17 cellular contexts compared by ENCODE assay signal in the genomic region with DNA sequence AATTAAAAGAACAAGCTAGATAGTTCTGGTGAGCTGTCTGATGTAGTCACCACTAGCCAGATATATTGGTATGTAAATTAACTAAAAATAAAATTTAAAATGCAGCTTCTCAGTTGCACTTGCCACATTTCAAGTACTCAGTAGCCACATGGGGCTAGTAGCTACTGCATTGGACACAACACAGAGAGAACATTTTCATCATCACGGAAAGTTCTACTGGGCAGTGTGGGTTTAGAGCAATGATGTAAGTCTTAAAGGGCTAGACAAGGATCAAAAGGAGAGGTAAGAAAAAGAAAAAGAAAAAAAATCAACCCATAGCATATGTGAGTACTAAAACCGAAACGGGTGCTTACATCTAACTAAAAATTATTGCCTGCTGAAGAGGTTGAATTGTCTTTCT. TPM values are rescaled to one million over a fixed set of nuclear protein-coding genes. Genes with fewer than 3 reads are reported as not detected.
DNase-seq lines count a peak whose midpoint lies in the region; ATAC-seq, FAIRE-seq and TF ChIP-seq lines count a peak whose summit lies in the region.
"Had no signal": no experiment of that assay in that cellular context is flagged by ENCODE, and none has a peak within 500 bp of the region (broad histone marks: within the 10 kb centered on the region; RNA-seq: fewer than 3 reads in every experiment).

No MANE protein-coding gene starts in this region.

- ATAC-seq in lower lobe of right lung, result no peak
- ATAC-seq: T-cell had no signal

- DNase-seq in BE2C (no peak), ascending aorta (ENCODE audit: low spot score in 2 of 2) (no peak), lower lobe of right lung (no peak), D721Med (ENCODE audit: insufficient read length, low spot score) (no peak), foreskin fibroblast (no peak), SK-N-DZ (ENCODE audit: low spot score) (no peak), NCI-H2227 (lab: John Stamatoyannopoulos, UW; ENCODE audit: unreplicated experiment) (no peak)
- DNase-seq: activated CD4-positive, alpha-beta T cell treated with anti-CD3 and anti-CD28 coated beads, Interleukin-2, amount 50 U/mL, for 1 hour; activated naive CD4-positive, alpha-beta T cell; HCEC 1CT; IMR-90; NCI-H1930; NCI-H446 treated with DMSO at 0.1 percent for 48 hours; T-cell had no signal

- H3K4me1 ChIP-seq in BE2C (peaks cover 7% of the 10 kb centered on the region; the same call in 1 of the 2 replicates), ascending aorta (peaks cover 15 to 49% of the 10 kb centered on the region in 2 donors), lower lobe of right lung (peaks cover 61% of the 10 kb centered on the region), stomach smooth muscle (ENCODE audit: control insufficient read depth, insufficient read depth, low read length) (peaks cover 62% of the 10 kb centered on the region)

- FAIRE-seq in D721Med (lab: Jason Lieb, UNC), result no peak

- intact Hi-C loops in ascending aorta (cut with DNase I), result loop anchor here (1.0 kb wide), 2 partner anchors 37 to 91 kb away; no protein-coding TSS in a partner anchor
- intact Hi-C loops in lower lobe of right lung (cut with DNase I), result no loop called here

- H3K9me3 ChIP-seq in BE2C (no peaks in the 10 kb centered on the region), ascending aorta (no peaks in the 10 kb centered on the region), lower lobe of right lung (no peaks in the 10 kb centered on the region), stomach smooth muscle (ENCODE audit: control insufficient read depth in 2 of 2, low read length in 2 of 2) (no peaks in the 10 kb centered on the region)
- H3K9me3 ChIP-seq: left lung, ovary had no signal

- TF ChIP-seq CTCF in BE2C (IDR thresholded peaks at IDR 0.05; ENCODE audit: low read depth, low read length) (no peak), ascending aorta (IDR thresholded peaks at IDR 0.05) (no peak), lower lobe of right lung (IDR thresholded peaks at IDR 0.05) (no peak), D721Med (IDR thresholded peaks at IDR 0.05; ENCODE audit: insufficient read depth, missing control alignments) (no peak), foreskin fibroblast (IDR thresholded peaks at IDR 0.05; ENCODE audit: low read depth, low read length) (no peak)

- H3K4me3 ChIP-seq in BE2C (ENCODE audit: low read depth, low read length), result peak overlapping the region; percentile 19
- H3K4me3 ChIP-seq in ascending aorta, result peak overlapping the region in 1 of 2 donors; percentile 82
- H3K4me3 ChIP-seq in lower lobe of right lung, result no peak overlapping the region
- H3K4me3 ChIP-seq in stomach smooth muscle (ENCODE audit: low read length in 2 of 2), result peak overlapping the region; percentile 5 to 61
- no peak overlapping the region for H3K4me3 ChIP-seq in foreskin fibroblast (ENCODE audit: low read depth in 1 of 2, low read length in 2 of 2)
- H3K4me3 ChIP-seq: left lung, ovary had no signal

- peak overlapping the region in 1 of 2 donors; percentile 51 for H3K9ac ChIP-seq in stomach smooth muscle (ENCODE audit: low read length in 2 of 2)

- H3K36me3 ChIP-seq in BE2C (no peaks in the 10 kb centered on the region), ascending aorta (peaks cover 0 to 3% of the 10 kb centered on the region in 2 donors), lower lobe of right lung (no peaks in the 10 kb centered on the region), stomach smooth muscle (ENCODE audit: control insufficient read depth in 2 of 2, insufficient read depth in 2 of 2, low read length in 2 of 2) (no peaks in the 10 kb centered on the region)
- H3K36me3 ChIP-seq: left lung, ovary had no signal

- no peaks in the 10 kb centered on the region for H3K27me3 ChIP-seq in BE2C
- H3K27me3 ChIP-seq in ascending aorta, result no peaks in the 10 kb centered on the region
- peaks cover 4% of the 10 kb centered on the region for H3K27me3 ChIP-seq in lower lobe of right lung (ENCODE audit: low read depth)
- H3K27me3 ChIP-seq in stomach smooth muscle (ENCODE audit: control insufficient read depth in 1 of 2, insufficient read depth in 2 of 2, low read length in 2 of 2), result no peaks in the 10 kb centered on the region
- H3K27me3 ChIP-seq: ovary had no signal

- H3K27ac ChIP-seq in ascending aorta (peak overlapping the region; percentile 94 to 95), lower lobe of right lung (peak overlapping the region; percentile 54), stomach smooth muscle (ENCODE audit: low read length) (peak overlapping the region; percentile 79)
- H3K27ac ChIP-seq: ovary had no signal

RNA-seq across cellular contexts. Expression of gene ITGA9, which starts 4.8 kb away (rescaled TPM):
- polyA plus RNA-seq in BE2C (2012; ENCODE audit: insufficient read depth, insufficient read length, low read depth), result 15.5 TPM
- 56.5 TPM for total RNA-seq in ascending aorta
- total RNA-seq in lower lobe of right lung, result 35.7 TPM
- polyA plus RNA-seq in SK-N-DZ (2014; cell fraction: cytosol; rRNA removed), result 3.0 and 3.4 TPM in 2 replicates
- polyA plus RNA-seq in SK-N-DZ (2014; cell fraction: nucleus; rRNA removed), result 1.3 and 2.5 TPM in 2 replicates
- polyA plus RNA-seq: IMR-90 had no signal

Comparison
In these comparisons a context has a peak if more than half of its experiments do, and no peak if none do; other contexts are left out.
1. H3K4me3 ChIP-seq: peak in BE2C (single experiment) and stomach smooth muscle (2 of 2); none in lower lobe of right lung (single experiment) and foreskin fibroblast (0 of 2).
2. Peak in every context shown above with its lines, with median percentiles within 50 percentile points of each other: H3K27ac ChIP-seq.